In the genomic region with DNA sequence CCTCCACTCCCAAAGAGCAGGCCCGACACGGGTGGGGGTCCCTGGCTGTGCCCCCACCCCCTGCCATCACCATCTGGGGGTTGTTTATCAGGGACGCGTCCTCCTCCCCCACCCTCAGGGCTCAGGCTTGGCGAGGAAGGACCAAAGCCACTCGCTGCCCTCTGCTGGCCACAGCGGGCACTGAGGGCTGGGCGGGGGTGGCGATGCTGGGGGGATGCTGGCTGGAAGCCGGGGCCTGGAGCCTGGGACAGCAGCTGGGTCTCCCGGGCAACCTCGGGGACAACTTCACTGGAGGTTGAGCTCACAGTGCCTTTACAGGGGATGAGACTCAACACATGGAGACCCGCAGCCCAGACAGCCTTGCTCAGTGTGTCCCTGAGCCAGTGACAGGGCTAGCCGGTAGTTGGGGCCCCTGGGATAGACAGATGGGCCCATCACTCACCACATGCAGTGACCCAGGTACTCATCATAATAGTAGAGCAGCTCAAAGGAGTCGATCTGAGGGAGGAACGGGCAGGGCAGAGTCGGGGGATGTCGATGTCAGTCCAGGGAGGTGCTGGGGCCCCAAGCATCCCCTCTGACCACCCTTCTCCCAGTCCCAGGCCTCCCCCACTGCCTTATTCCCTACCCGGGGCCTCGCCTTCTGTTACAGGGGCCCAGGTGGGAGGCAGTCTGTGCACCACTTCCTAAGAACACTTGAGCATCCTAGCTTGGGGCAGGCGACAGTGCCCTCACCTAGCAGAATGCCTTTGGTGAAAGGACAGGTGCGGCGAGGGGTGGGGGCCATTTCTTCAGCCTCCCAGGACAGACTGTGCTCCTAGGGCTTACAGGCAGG, we compare ENCODE assay signal across 9 cellular contexts. TPM values are rescaled to one million over a fixed set of nuclear protein-coding genes. Genes with fewer than 3 reads are reported as not detected.
DNase-seq lines count a peak whose midpoint lies in the region; ATAC-seq and TF ChIP-seq lines count a peak whose summit lies in the region.
"Had no signal": no experiment of that assay in that cellular context is flagged by ENCODE, and none has a peak within 500 bp of the region (broad histone marks: within the 10 kb centered on the region; RNA-seq: fewer than 3 reads in every experiment).

No MANE protein-coding gene starts in this region.

- H3K4me2 ChIP-seq in hepatocyte, result no peak overlapping the region

- peaks cover 8% of the 10 kb centered on the region for H3K4me1 ChIP-seq in hepatocyte (ENCODE audit: insufficient read depth)
- H3K4me1 ChIP-seq: HAP-1 had no signal

- no peaks in the 10 kb centered on the region for H3K9me2 ChIP-seq in hepatocyte (replicated peaks; ENCODE audit: insufficient read depth)

- no peak overlapping the region for H2AFZ ChIP-seq in hepatocyte

- in situ Hi-C loops in astrocyte of the cerebellum (cut with HindIII; ENCODE audit: low sequenced_read_pairs), result no loop called here

- WGBS in hepatocyte (ENCODE audit: low lambda C conversion rate, missing lambda C conversion rate), result 82% methylated on average over 14 of the region's 23 CpGs

- DNase-seq in AG08396 (ENCODE audit: low spot score) (peak; percentile 82), GM20000 (ENCODE audit: low spot score) (peak; percentile 72), T-helper 1 cell (peak in 4 of 5 donors; percentile 16 to 31 (median 25)), astrocyte of the cerebellum (ENCODE audit: low read depth) (peak; percentile 35), hepatocyte (ENCODE audit: low spot score) (peak; percentile 70), skeletal muscle cell (ENCODE audit: low read depth) (peak; percentile 8), NCI-H1436 (lab: John Stamatoyannopoulos, UW) (no peak)

- H3K36me3 ChIP-seq in hepatocyte (replicated peaks; ENCODE audit: insufficient read depth, low read depth), result no peaks in the 10 kb centered on the region

- no peak overlapping the region for H3K27ac ChIP-seq in hepatocyte

- H3K79me2 ChIP-seq in hepatocyte, result peaks cover 16% of the 10 kb centered on the region

- no peak for ATAC-seq in GM19452 (IDR thresholded peaks at IDR 0.05; ENCODE audit: unreplicated experiment)

- TF ChIP-seq CTCF in GM20000 (IDR thresholded peaks at IDR 0.05; ENCODE audit: extremely low read depth, missing control alignments), result peak; percentile 81
- TF ChIP-seq CTCF in astrocyte of the cerebellum (IDR thresholded peaks at IDR 0.05; ENCODE audit: low read depth, low read length, missing control alignments), result peak; percentile 93
- peak; percentile 82 for TF ChIP-seq CTCF in hepatocyte (IDR thresholded peaks at IDR 0.05; ENCODE audit: poor library complexity)

- peak overlapping the region; percentile 9 for H3K4me3 ChIP-seq in astrocyte of the cerebellum (ENCODE audit: low read depth, low read length)
- H3K4me3 ChIP-seq in hepatocyte, result no peak overlapping the region
- H3K4me3 ChIP-seq in skeletal muscle cell (ENCODE audit: low read depth, low read length), result no peak overlapping the region
- H3K4me3 ChIP-seq: HAP-1 had no signal

- H4K20me1 ChIP-seq in hepatocyte (ENCODE audit: insufficient read depth, poor library complexity, severe bottlenecking), result no peaks in the 10 kb centered on the region

- no peaks in the 10 kb centered on the region for H3K9me3 ChIP-seq in hepatocyte (ENCODE audit: low read depth)
- H3K9me3 ChIP-seq: HAP-1 had no signal

- H3K27me3 ChIP-seq in hepatocyte, result no peaks in the 10 kb centered on the region

RNA-seq across cellular contexts. Expression of a gene that starts 5.9 kb away (rescaled TPM):
- total RNA-seq in hepatocyte, result 44.8 and 49.6 TPM in 2 replicates
- 72.7 and 79.8 TPM in 2 replicates for polyA plus RNA-seq in hepatocyte

RNA-seq across cellular contexts. Expression of a gene that starts 18.5 kb away (rescaled TPM):
- total RNA-seq in hepatocyte, result 18.7 and 19.5 TPM in 2 replicates
- 10.7 and 11.0 TPM in 2 replicates for polyA plus RNA-seq in hepatocyte
